ENCODE assay signal across 1 cellular context in the genomic region with DNA sequence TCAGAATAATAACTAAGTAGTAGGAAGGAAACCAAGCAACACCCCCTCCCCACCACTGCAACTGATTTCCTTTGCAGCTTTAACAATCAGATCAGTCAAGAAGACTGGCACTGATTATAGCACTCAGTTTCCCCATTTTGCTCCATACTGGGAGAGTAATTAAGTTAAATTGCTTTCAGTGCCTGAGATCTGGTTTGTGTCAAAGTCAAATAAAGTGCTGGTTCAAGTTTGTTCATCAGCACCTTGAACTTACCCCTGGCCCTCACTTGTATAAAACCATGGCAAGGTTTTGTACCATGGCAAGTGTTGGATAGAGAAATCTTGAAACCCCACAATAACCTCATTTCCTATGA.
TF ChIP-seq lines count a peak whose summit lies in the region.

No MANE protein-coding gene starts in this region.

TF ChIP-seq in HepG2, 621 proteins besides CTCF, POLR2A, EP300 and RAD21:
- TF ChIP-seq SSRP1 (CRISPR knock-in tag; IDR thresholded peaks at IDR 0.05) (0 out of 2 replicates have a peak, but pooled peaks have one; percentile 39), NAIF1 (CRISPR knock-in tag; IDR thresholded peaks at IDR 0.05; ENCODE audit: borderline replicate concordance) (no peak), ATF1 (CRISPR knock-in tag; IDR thresholded peaks at IDR 0.05) (0 out of 2 replicates have a peak, but pooled peaks have one; percentile 1), ZNF790 (CRISPR knock-in tag; IDR thresholded peaks at IDR 0.05; ENCODE audit: borderline replicate concordance) (no peak), GPN1 (CRISPR knock-in tag; IDR thresholded peaks at IDR 0.05; ENCODE audit: borderline replicate concordance) (no peak), NFIC (IDR thresholded peaks at IDR 0.05; ENCODE audit: low read length) (no peak), SP5 (CRISPR knock-in tag; IDR thresholded peaks at IDR 0.05; ENCODE audit: borderline replicate concordance, low read depth) (0 out of 2 replicates have a peak, but pooled peaks have one; percentile 7), ZNF564 (CRISPR knock-in tag; IDR thresholded peaks at IDR 0.05) (0 out of 2 replicates have a peak, but pooled peaks have one; percentile 1), REXO4 (CRISPR knock-in tag; IDR thresholded peaks at IDR 0.05; ENCODE audit: borderline replicate concordance) (no peak), IRF2 (CRISPR knock-in tag; IDR thresholded peaks at IDR 0.05) (peak; percentile 7; the same call in 1 of the 2 replicates), ZNF232 (CRISPR knock-in tag; IDR thresholded peaks at IDR 0.05; ENCODE audit: borderline replicate concordance) (no peak), ZNF414 (CRISPR knock-in tag; IDR thresholded peaks at IDR 0.05) (no peak), ONECUT2 (CRISPR knock-in tag; IDR thresholded peaks at IDR 0.05) (no peak)
- TF ChIP-seq, protein P1, sequence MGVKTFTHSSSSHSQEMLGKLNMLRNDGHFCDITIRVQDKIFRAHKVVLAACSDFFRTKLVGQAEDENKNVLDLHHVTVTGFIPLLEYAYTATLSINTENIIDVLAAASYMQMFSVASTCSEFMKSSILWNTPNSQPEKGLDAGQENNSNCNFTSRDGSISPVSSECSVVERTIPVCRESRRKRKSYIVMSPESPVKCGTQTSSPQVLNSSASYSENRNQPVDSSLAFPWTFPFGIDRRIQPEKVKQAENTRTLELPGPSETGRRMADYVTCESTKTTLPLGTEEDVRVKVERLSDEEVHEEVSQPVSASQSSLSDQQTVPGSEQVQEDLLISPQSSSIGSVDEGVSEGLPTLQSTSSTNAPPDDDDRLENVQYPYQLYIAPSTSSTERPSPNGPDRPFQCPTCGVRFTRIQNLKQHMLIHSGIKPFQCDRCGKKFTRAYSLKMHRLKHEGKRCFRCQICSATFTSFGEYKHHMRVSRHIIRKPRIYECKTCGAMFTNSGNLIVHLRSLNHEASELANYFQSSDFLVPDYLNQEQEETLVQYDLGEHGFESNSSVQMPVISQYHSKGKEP (CRISPR knock-in tag; IDR thresholded peaks at IDR 0.05) = no peak
